ENCODE assay signal across 35 cellular contexts in genomic region chr12:70217416-70217815, GRCh38.
"Had no signal": no experiment of that assay in that cellular context is flagged by ENCODE, and none has a peak within 500 bp of the region (broad histone marks: within the 10 kb centered on the region; RNA-seq: fewer than 3 reads in every experiment).

No MANE protein-coding gene starts in this region.

- H3K27ac Mint-ChIP-seq: activated B cell treated with CpG ODN at 0.5 μM for 24 hours; activated CD4-positive, alpha-beta memory T cell treated with anti-CD3 and anti-CD28 coated beads for 36 hours; activated CD4-positive, alpha-beta T cell treated with anti-CD3 and anti-CD28 coated beads, Interleukin-2, amount 10 ng/mL, durations not matched to agents 24 days and 14 days; activated CD8-positive, alpha-beta T cell treated with anti-CD3 and anti-CD28 coated beads for 36 hours; activated naive CD4-positive, alpha-beta T cell treated with anti-CD3 and anti-CD28 coated beads for 36 hours; activated naive CD4-positive, alpha-beta T cell treated with anti-CD3 and anti-CD28 coated beads, Interleukin-2, amount 50 U/mL, for 72 hours; activated naive CD8-positive, alpha-beta T cell treated with anti-CD3 and anti-CD28 coated beads for 36 hours; activated T-helper 1 cell treated with anti-CD3 and anti-CD28 coated beads, Interleukin-12 subunit alpha, Interleukin-12 subunit beta, Interleukin-2, Interleukin-4 antibody, amounts not matched to agents 30 ng/mL and 10 ng/mL and 1 ng/mL, durations not matched to agents 14 hours and 24 hours and 36 hours; activated T-helper 17 cell treated with anti-CD3 and anti-CD28 coated beads, Interleukin-2, amount 50 U/mL, for 72 hours; T-helper 1 cell treated with Interleukin-12 subunit alpha and Interleukin-12 subunit beta and Interleukin-4 antibody, amounts not matched to agents 30 μg/mL and 1 μg/mL, for 36 hours; T-helper 2 cell treated with Interferon-gamma antibody and Interleukin-4, amounts not matched to agents 5 μg/mL and 100 μg/mL, for 36 hours had no signal

- H3K27ac ChIP-seq: adrenal gland, body of pancreas, brain microvascular endothelial cell, breast epithelium, VCaP had no signal

- H3K36me3 ChIP-seq: adrenal gland, brain microvascular endothelial cell had no signal

- H3K9me3 ChIP-seq: body of pancreas had no signal

- H3K4me1 Mint-ChIP-seq: activated B cell treated with CpG ODN at 0.5 μM for 24 hours; activated T-helper 17 cell treated with anti-CD3 and anti-CD28 coated beads, Interleukin-2, amount 50 U/mL, for 72 hours had no signal

- H3K4me1 ChIP-seq: adrenal gland, body of pancreas, breast epithelium had no signal

- H3K4me3 Mint-ChIP-seq: activated B cell treated with CpG ODN at 0.5 μM for 24 hours; activated CD4-positive, alpha-beta memory T cell treated with anti-CD3 and anti-CD28 coated beads for 36 hours; activated CD4-positive, alpha-beta T cell treated with anti-CD3 and anti-CD28 coated beads, Interleukin-2, amount 10 ng/mL, durations not matched to agents 24 days and 14 days; activated CD8-positive, alpha-beta T cell treated with anti-CD3 and anti-CD28 coated beads for 36 hours; activated naive CD4-positive, alpha-beta T cell treated with anti-CD3 and anti-CD28 coated beads for 36 hours; activated naive CD8-positive, alpha-beta T cell treated with anti-CD3 and anti-CD28 coated beads for 36 hours; activated T-cell treated with anti-CD3 and anti-CD28 coated beads, Interleukin-2, amount 50 U/mL, for 4 hours; activated T-cell treated with anti-CD3 and anti-CD28 coated beads, Interleukin-2, amount 50 U/mL, for 72 hours; activated T-helper 1 cell treated with anti-CD3 and anti-CD28 coated beads, Interleukin-12 subunit alpha, Interleukin-12 subunit beta, Interleukin-2, Interleukin-4 antibody, amounts not matched to agents 30 ng/mL and 10 ng/mL and 1 ng/mL, durations not matched to agents 14 hours and 24 hours and 36 hours; activated T-helper 17 cell treated with anti-CD3 and anti-CD28 coated beads, Interleukin-2, amount 50 U/mL, for 72 hours; T-helper 1 cell treated with Interleukin-12 subunit alpha and Interleukin-12 subunit beta and Interleukin-4 antibody, amounts not matched to agents 30 μg/mL and 1 μg/mL, for 36 hours; T-helper 2 cell treated with Interferon-gamma antibody and Interleukin-4, amounts not matched to agents 5 μg/mL and 100 μg/mL, for 36 hours had no signal

- ATAC-seq: activated CD8-positive, alpha-beta T cell treated with anti-CD3 and anti-CD28 coated beads for 36 hours; activated naive CD4-positive, alpha-beta T cell treated with anti-CD3 and anti-CD28 coated beads, Interleukin-2, amount 50 U/mL, for 72 hours; activated T-cell treated with anti-CD3 and anti-CD28 coated beads, Interleukin-2, amount 50 U/mL, for 4 hours; activated T-cell treated with anti-CD3 and anti-CD28 coated beads, Interleukin-2, amount 50 U/mL, for 72 hours; activated T-helper 17 cell treated with anti-CD3 and anti-CD28 coated beads, Interleukin-2, amount 50 U/mL, for 72 hours; body of pancreas had no signal

- H3K4me3 ChIP-seq: adrenal gland, body of pancreas, breast epithelium had no signal

- DNase-seq: activated B cell treated with CpG ODN at 0.5 μM for 24 hours; activated CD4-positive, alpha-beta memory T cell treated with anti-CD3 and anti-CD28 coated beads for 36 hours; activated CD4-positive, alpha-beta T cell treated with anti-CD3 and anti-CD28 coated beads for 4 hours; activated CD4-positive, alpha-beta T cell treated with anti-CD3 and anti-CD28 coated beads, Interleukin-2, amount 10 ng/mL, durations not matched to agents 24 days and 14 days; activated CD4-positive, alpha-beta T cell treated with anti-CD3 and anti-CD28 coated beads, Interleukin-2, amount 50 U/mL, for 1 hour; activated CD4-positive, alpha-beta T cell treated with anti-CD3 and anti-CD28 coated beads, Interleukin-2, amount 50 U/mL, for 4 hours; activated CD4-positive, CD25-positive, alpha-beta regulatory T cell treated with anti-CD3 and anti-CD28 coated beads, Interleukin-2, amount 50 U/mL, for 72 hours; activated CD8-positive, alpha-beta memory T cell treated with anti-CD3 and anti-CD28 coated beads, Interleukin-2, amount 50 U/mL, for 4 hours; activated CD8-positive, alpha-beta T cell treated with anti-CD3 and anti-CD28 coated beads for 36 hours; activated effector memory CD4-positive, alpha-beta T cell treated with anti-CD3 and anti-CD28 coated beads, Interleukin-2, amount 50 U/mL, for 16 hours; activated gamma-delta T cell treated with Interleukin-2 at 50 U/mL for 16 hours; activated naive CD4-positive, alpha-beta T cell; activated naive CD4-positive, alpha-beta T cell treated with anti-CD3 and anti-CD28 coated beads for 36 hours; activated naive CD4-positive, alpha-beta T cell treated with anti-CD3 and anti-CD28 coated beads, Interleukin-2, amount 50 U/mL, for 16 hours; activated naive CD8-positive, alpha-beta T cell treated with anti-CD3 and anti-CD28 coated beads for 36 hours; activated T-cell treated with anti-CD3 and anti-CD28 coated beads for 4 hours; activated T-cell treated with anti-CD3 and anti-CD28 coated beads, Interleukin-2, amount 50 U/mL, for 1 hour; activated T-cell treated with anti-CD3 and anti-CD28 coated beads, Interleukin-2, amount 50 U/mL, for 4 hours; activated T-cell treated with anti-CD3 and anti-CD28 coated beads, Interleukin-2, amount 50 U/mL, for 72 hours; adrenal gland; amniotic stem cell; aorta; body of pancreas; brain microvascular endothelial cell; central memory CD4-positive, alpha-beta T cell; T-helper 1 cell; T-helper 2 cell; T-helper 9 cell had no signal

- H3K27me3 ChIP-seq: adrenal gland, body of pancreas, brain microvascular endothelial cell, breast epithelium had no signal

- H3K27me3 Mint-ChIP-seq: activated B cell treated with CpG ODN at 0.5 μM for 24 hours; activated CD4-positive, alpha-beta memory T cell treated with anti-CD3 and anti-CD28 coated beads for 36 hours; activated CD4-positive, alpha-beta T cell treated with anti-CD3 and anti-CD28 coated beads, Interleukin-2, amount 10 ng/mL, durations not matched to agents 24 days and 14 days; activated CD8-positive, alpha-beta T cell treated with anti-CD3 and anti-CD28 coated beads for 36 hours; activated naive CD8-positive, alpha-beta T cell treated with anti-CD3 and anti-CD28 coated beads for 36 hours; activated T-helper 17 cell treated with anti-CD3 and anti-CD28 coated beads, Interleukin-2, amount 50 U/mL, for 72 hours had no signal
